In the genomic region with DNA sequence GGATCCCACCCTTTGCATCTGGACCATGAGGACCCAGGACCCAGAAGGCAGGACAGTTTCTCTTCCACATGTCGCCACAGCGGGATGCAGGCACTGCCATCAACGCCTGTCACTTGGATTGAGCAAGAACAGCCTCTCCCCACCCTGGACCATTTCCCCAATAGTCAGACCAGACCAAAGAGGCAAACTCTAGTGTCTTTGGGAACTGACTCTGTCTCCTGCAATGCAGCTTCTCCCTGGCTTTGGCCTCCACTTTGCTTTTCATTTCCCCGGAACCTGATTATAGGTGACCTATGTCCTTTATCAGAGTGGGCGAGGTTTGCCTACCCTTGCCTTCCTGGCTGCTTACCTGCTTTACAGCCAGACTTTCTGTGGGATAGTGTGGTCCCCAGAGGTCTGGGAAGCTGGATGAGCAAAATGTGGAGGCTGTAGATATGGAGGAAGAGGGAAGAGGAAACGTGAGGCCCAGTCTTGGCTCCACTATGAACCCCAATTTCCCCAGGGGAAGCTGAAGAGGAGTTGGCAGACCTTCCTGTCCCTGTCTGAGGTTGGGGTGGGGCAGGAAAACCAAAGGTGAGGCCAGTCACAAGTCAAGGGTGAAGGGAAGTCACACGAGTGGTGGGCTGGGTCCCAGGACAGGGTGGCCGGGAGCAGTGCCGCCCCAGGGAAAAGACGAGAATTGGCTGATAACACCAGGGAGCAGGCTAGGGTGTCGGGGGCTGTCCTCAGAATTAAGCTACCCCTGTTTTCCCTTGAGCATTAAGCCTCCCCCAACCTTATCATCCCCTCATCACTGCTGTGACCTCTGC, we compare ENCODE assay signal across 16 cellular contexts. TPM values are rescaled to one million over a fixed set of nuclear protein-coding genes. Genes with fewer than 3 reads are reported as not detected.
A peak's percentile ranks its signal among the peaks of the same experiment; 100 is the strongest.
DNase-seq lines count a peak whose midpoint lies in the region; ATAC-seq and TF ChIP-seq lines count a peak whose summit lies in the region.
"Had no signal": no experiment of that assay in that cellular context is flagged by ENCODE, and none has a peak within 500 bp of the region (broad histone marks: within the 10 kb centered on the region; RNA-seq: fewer than 3 reads in every experiment).

No MANE protein-coding gene starts in this region.

- H4K20me1 ChIP-seq in PC-9 (ENCODE audit: insufficient read depth) = no peaks in the 10 kb centered on the region

- CTCF ChIA-PET in PC-9 (lab: Charles Lee) = no interaction called here

- peaks cover 52% of the 10 kb centered on the region for H3K79me2 ChIP-seq in PC-9 (ENCODE audit: low read depth)

- H3K9me2 ChIP-seq in PC-9 (ENCODE audit: insufficient read depth) = no peaks in the 10 kb centered on the region

- H2AFZ ChIP-seq in PC-9 = no peak overlapping the region

- no peak for TF ChIP-seq CTCF in PC-9 (conservative IDR thresholded peaks at IDR 0.05)

- ATAC-seq in activated T-cell treated with anti-CD3 and anti-CD28 coated beads, Interleukin-2, amount 50 U/mL, for 4 hours = no peak
- ATAC-seq in stimulated activated naive CD8-positive, alpha-beta T cell treated with anti-CD3 and anti-CD28 coated beads, Interleukin-15, amount 100 ng/mL, for 72 hours = no peak
- ATAC-seq: HCT116 had no signal

- no peaks in the 10 kb centered on the region for H3K9me3 Mint-ChIP-seq in activated T-cell treated with anti-CD3 and anti-CD28 coated beads, Interleukin-2, amount 50 U/mL, for 4 hours
- H3K9me3 Mint-ChIP-seq in stimulated activated naive CD8-positive, alpha-beta T cell treated with anti-CD3 and anti-CD28 coated beads, Interleukin-15, amount 100 ng/mL, for 72 hours = no peaks in the 10 kb centered on the region
- H3K9me3 Mint-ChIP-seq: activated B cell treated with CpG ODN at 0.5 μM for 24 hours, nephron progenitor cell had no signal

- WGBS in esophagus, 2 donors = 79 to 80% methylated on average over 11 of the region's 11 CpGs

- peaks cover 55% of the 10 kb centered on the region for H3K4me1 Mint-ChIP-seq in activated T-cell treated with anti-CD3 and anti-CD28 coated beads, Interleukin-2, amount 50 U/mL, for 4 hours (ENCODE audit: low read depth)
- H3K4me1 Mint-ChIP-seq in stimulated activated naive CD8-positive, alpha-beta T cell treated with anti-CD3 and anti-CD28 coated beads, Interleukin-15, amount 100 ng/mL, for 72 hours = peaks cover 69% of the 10 kb centered on the region

- H3K27ac ChIP-seq in PC-9 (peak overlapping the region; percentile 8), esophagus (ENCODE audit: low read depth in 2 of 2, low read length in 1 of 2) (peak overlapping the region; percentile 47 to 80)

- DNase-seq in activated T-cell treated with anti-CD3 and anti-CD28 coated beads, Interleukin-2, amount 50 U/mL, for 4 hours = no peak
- no peak for DNase-seq in activated T-cell treated with anti-CD3 and anti-CD28 coated beads, Interleukin-2, amount 50 U/mL, for 1 hour
- DNase-seq in PC-9 (no peak), ecto neural progenitor cell (ENCODE audit: low spot score) (no peak), NCI-H1105 treated with DMSO at 0.1 percent for 48 hours (lab: John Stamatoyannopoulos, UW) (no peak)
- no peak for DNase-seq in stimulated activated naive CD8-positive, alpha-beta T cell treated with anti-CD3 and anti-CD28 coated beads, Interleukin-15, amount 100 ng/mL, for 72 hours
- no peak for DNase-seq in activated CD4-positive, CD25-positive, alpha-beta regulatory T cell (lab: John Stamatoyannopoulos, UW)
- DNase-seq: activated B cell treated with CpG ODN at 0.5 μM for 24 hours, cortex of kidney, foreskin fibroblast, NCI-H2107, nephron progenitor cell, RPMI8226 had no signal

- intact Hi-C loops in PC-9 (cut with micrococcal nuclease; ENCODE audit: unreplicated experiment) = loop anchor here (2.0 to 10.0 kb wide), 5 partner anchors 61 to 716 kb away; partner anchors contain the start of genes ASB8, SENP1 and TMEM106C

- H3F3A ChIP-seq in PC-9 (ENCODE audit: insufficient read depth, low read depth) = peaks cover 42% of the 10 kb centered on the region

- H3K27me3 ChIP-seq in PC-9 (ENCODE audit: insufficient read depth, low read depth) (no peaks in the 10 kb centered on the region), esophagus (ENCODE audit: control insufficient read depth in 1 of 2, insufficient read depth in 2 of 2, low read length in 2 of 2) (no peaks in the 10 kb centered on the region)
- H3K27me3 ChIP-seq: adrenal gland had no signal

- BruUV-seq in PC-9 (replicated peaks; lab: Mats Ljungman, UMichigan) = no TSS peak

- H3K4me1 ChIP-seq in PC-9 (replicated peaks; ENCODE audit: insufficient read depth) (peaks cover 69% of the 10 kb centered on the region), esophagus (ENCODE audit: control insufficient read depth in 2 of 2, insufficient read depth in 2 of 2, low read length in 1 of 2) (peaks cover 3 to 33% of the 10 kb centered on the region in 2 donors)

- peak overlapping the region; percentile 56 for H3K4me3 Mint-ChIP-seq in activated T-cell treated with anti-CD3 and anti-CD28 coated beads, Interleukin-2, amount 50 U/mL, for 4 hours
- H3K4me3 Mint-ChIP-seq in stimulated activated naive CD8-positive, alpha-beta T cell treated with anti-CD3 and anti-CD28 coated beads, Interleukin-15, amount 100 ng/mL, for 72 hours = peak overlapping the region; percentile 89 to 90
- H3K4me3 Mint-ChIP-seq: activated B cell treated with CpG ODN at 0.5 μM for 24 hours, nephron progenitor cell had no signal

- H3K9me3 ChIP-seq in PC-9 (ENCODE audit: insufficient read depth, low read depth) (no peaks in the 10 kb centered on the region), esophagus (ENCODE audit: control insufficient read depth in 2 of 2, insufficient read depth in 1 of 2, low read depth in 1 of 2, low read length in 1 of 2) (no peaks in the 10 kb centered on the region)
- H3K9me3 ChIP-seq: adrenal gland had no signal

- H3K27ac Mint-ChIP-seq in stimulated activated naive CD8-positive, alpha-beta T cell treated with anti-CD3 and anti-CD28 coated beads, Interleukin-15, amount 100 ng/mL, for 72 hours = no peak overlapping the region
- H3K27ac Mint-ChIP-seq: activated B cell treated with CpG ODN at 0.5 μM for 24 hours, nephron progenitor cell had no signal

- H3K36me3 ChIP-seq in PC-9 (ENCODE audit: low read depth) (peaks cover 4% of the 10 kb centered on the region; the same call in 1 of the 2 replicates), esophagus (ENCODE audit: control insufficient read depth in 2 of 2, insufficient read depth in 2 of 2, low read length in 1 of 2) (no peaks in the 10 kb centered on the region)
- H3K36me3 ChIP-seq: adrenal gland had no signal

- H3K27me3 Mint-ChIP-seq in activated T-cell treated with anti-CD3 and anti-CD28 coated beads, Interleukin-2, amount 50 U/mL, for 4 hours (ENCODE audit: low read depth) = peaks cover 4% of the 10 kb centered on the region
- H3K27me3 Mint-ChIP-seq in stimulated activated naive CD8-positive, alpha-beta T cell treated with anti-CD3 and anti-CD28 coated beads, Interleukin-15, amount 100 ng/mL, for 72 hours = peaks cover 13% of the 10 kb centered on the region

- H3K36me3 Mint-ChIP-seq in activated T-cell treated with anti-CD3 and anti-CD28 coated beads, Interleukin-2, amount 50 U/mL, for 4 hours (ENCODE audit: insufficient read depth) = peaks cover 11% of the 10 kb centered on the region

- POLR2A ChIA-PET in PC-9 (lab: Charles Lee; ENCODE audit: unreplicated experiment) = no interaction called here

- H3K4me2 ChIP-seq in PC-9 = peak overlapping the region; percentile 57

- H3K4me3 ChIP-seq in PC-9 (no peak overlapping the region), esophagus (ENCODE audit: low read depth in 1 of 2, low read length in 2 of 2) (no peak overlapping the region)
- H3K4me3 ChIP-seq: adrenal gland had no signal

RNA-seq across cellular contexts. Expression of gene VDR, which starts 3.3 kb away (rescaled TPM):
- total RNA-seq in activated T-cell treated with anti-CD3 and anti-CD28 coated beads, Interleukin-2, amount 50 U/mL, for 4 hours = 10 to 100 TPM; 83.5 to 95.1 (median 87.3) TPM
- total RNA-seq in PC-9 (2021) = 7.5 and 12.3 TPM in 2 replicates
- polyA plus RNA-seq in esophagus = 10 to 100 TPM in 1 of 2 donors, 1 to 10 TPM in 1; 8.8 to 10.8 TPM
